19 cellular contexts compared by ENCODE assay signal in genomic region chr2:68458962-68459361, GRCh38. TPM values are rescaled to one million over a fixed set of nuclear protein-coding genes. Genes with fewer than 3 reads are reported as not detected.
DNase-seq lines count a peak whose midpoint lies in the region; ATAC-seq and TF ChIP-seq lines count a peak whose summit lies in the region.
"Had no signal": no experiment of that assay in that cellular context is flagged by ENCODE, and none has a peak within 500 bp of the region (broad histone marks: within the 10 kb centered on the region; RNA-seq: fewer than 3 reads in every experiment).

No MANE protein-coding gene starts in this region.

- TF ChIP-seq CTCF in A673 (conservative IDR thresholded peaks at IDR 0.05; ENCODE audit: low read depth, low read length) = no peak
- no peak for TF ChIP-seq CTCF in astrocyte of the spinal cord (IDR thresholded peaks at IDR 0.05; ENCODE audit: low read depth, low read length)
- TF ChIP-seq CTCF in fibroblast of villous mesenchyme (IDR thresholded peaks at IDR 0.05; ENCODE audit: insufficient read depth, low read depth, low read length) = no peak

- DNase-seq in A673 (ENCODE audit: low spot score) (peak; percentile 27), HAP-1 (ENCODE audit: low spot score in 2 of 2) (peak; percentile 26 to 35), astrocyte of the spinal cord (ENCODE audit: low read depth, low spot score) (peak; percentile 51), fibroblast of villous mesenchyme (ENCODE audit: low read depth) (peak; percentile 10)
- DNase-seq in activated CD8-positive, alpha-beta memory T cell treated with anti-CD3 and anti-CD28 coated beads, Interleukin-2, amount 50 U/mL, for 48 hours = no peak
- DNase-seq in activated CD4-positive, alpha-beta T cell treated with anti-CD3 and anti-CD28 coated beads, Interleukin-2, amount 50 U/mL, for 48 hours = no peak
- DNase-seq: activated CD4-positive, alpha-beta T cell treated with anti-CD3 and anti-CD28 coated beads, Interleukin-2, amount 10 ng/mL, durations not matched to agents 7 days and 5 days; anterior cingulate cortex; endodermal cell; midbrain; NCI-H187; NCI-H446 treated with DMSO at 0.1 percent for 48 hours; stimulated activated CD4-positive, alpha-beta T cell treated with anti-CD3 and anti-CD28 coated beads, Interleukin-12 subunit alpha, Interleukin-12 subunit beta, amount 100 ng/mL, for 4 hours had no signal

- intact Hi-C loops in A673 (cut with micrococcal nuclease; ENCODE audit: unreplicated experiment) = no loop called here

- H3K27ac ChIP-seq in A673 (ENCODE audit: low read depth, low read length, poor library complexity, severe bottlenecking) = no peak overlapping the region
- H3K27ac ChIP-seq: C4-2B, gastroesophageal sphincter, HL-60 had no signal

- no peak overlapping the region for H3K4me3 ChIP-seq in A673 (ENCODE audit: low read depth, low read length, poor library complexity, severe bottlenecking)
- H3K4me3 ChIP-seq in HAP-1 = no peak overlapping the region
- no peak overlapping the region for H3K4me3 ChIP-seq in astrocyte of the spinal cord (ENCODE audit: low read depth, low read length)
- no peak overlapping the region for H3K4me3 ChIP-seq in fibroblast of villous mesenchyme (ENCODE audit: low read depth, low read length)
- H3K4me3 ChIP-seq: gastroesophageal sphincter had no signal

- BruUV-seq in A673 (replicated peaks; lab: Mats Ljungman, UMichigan) = no TSS peak

- H3K9me3 ChIP-seq in A673 (ENCODE audit: low read depth, low read length, poor library complexity, severe bottlenecking) = no peaks in the 10 kb centered on the region
- no peaks in the 10 kb centered on the region for H3K9me3 ChIP-seq in HAP-1
- H3K9me3 ChIP-seq: gastroesophageal sphincter had no signal

- H3K4me1 ChIP-seq in A673 (ENCODE audit: insufficient read depth, low read length, poor library complexity, severe bottlenecking) (no peaks in the 10 kb centered on the region), HAP-1 (peaks cover 9% of the 10 kb centered on the region)
- H3K4me1 ChIP-seq: gastroesophageal sphincter had no signal

- ATAC-seq in HG02938 (IDR thresholded peaks at IDR 0.05; ENCODE audit: unreplicated experiment) (no peak), HG02642 (IDR thresholded peaks at IDR 0.05; ENCODE audit: poor library complexity, unreplicated experiment) (no peak)
- ATAC-seq: gastroesophageal sphincter, left lobe of liver had no signal

- CTCF ChIA-PET in A673 (lab: Charles Lee) = no interaction called here

- H3K27me3 ChIP-seq in A673 (replicated peaks; ENCODE audit: insufficient read depth, low read depth, low read length, poor library complexity) (no peaks in the 10 kb centered on the region), HAP-1 (ENCODE audit: low read depth) (no peaks in the 10 kb centered on the region)
- H3K27me3 ChIP-seq: gastroesophageal sphincter had no signal

- POLR2A ChIA-PET in A673 (lab: Charles Lee; ENCODE audit: low non-redundant PET) = no interaction called here

- H3K36me3 ChIP-seq in A673 (ENCODE audit: insufficient read depth, low read length, poor library complexity, severe bottlenecking) = no peaks in the 10 kb centered on the region
- no peaks in the 10 kb centered on the region for H3K36me3 ChIP-seq in HAP-1 (replicated peaks)
- H3K36me3 ChIP-seq: gastroesophageal sphincter had no signal

- in situ Hi-C loops in HAP-1 (cut with MboI; ENCODE audit: low sequenced_read_pairs) (loop anchor here (25.0 kb wide), 2 partner anchors 278 to 853 kb away; partner anchors contain the start of gene ARHGAP25), astrocyte of the spinal cord (cut with HindIII; ENCODE audit: low sequenced_read_pairs) (no loop called here)

RNA-seq across cellular contexts. Expression of gene FBXO48, which starts 8.1 kb away (rescaled TPM):
- total RNA-seq in A673 (2021) = 2.0 and 2.6 TPM in 2 replicates
- total RNA-seq in fibroblast of villous mesenchyme = 0.32 and 0.86 TPM in 2 replicates

RNA-seq across cellular contexts. Expression of gene APLF, which starts 8.4 kb away (rescaled TPM):
- 5.5 and 6.4 TPM in 2 replicates for total RNA-seq in A673 (2021)
- total RNA-seq in fibroblast of villous mesenchyme = 6.4 and 8.6 TPM in 2 replicates

Comparison
In these comparisons a context has a peak if more than half of its experiments do, and no peak if none do; other contexts are left out.
1. DNase-seq: peak in A673 (single experiment), HAP-1 (2 of 2), astrocyte of the spinal cord (single experiment) and fibroblast of villous mesenchyme (single experiment); none in activated CD8-positive, alpha-beta memory T cell treated with anti-CD3 and anti-CD28 coated beads, Interleukin-2, amount 50 U/mL, for 48 hours (single experiment) and activated CD4-positive, alpha-beta T cell treated with anti-CD3 and anti-CD28 coated beads, Interleukin-2, amount 50 U/mL, for 48 hours (0 of 2).